In genomic region chr11:121365304-121365703, GRCh38 we compare ENCODE assay signal across 22 cellular contexts.
"Had no signal": no experiment of that assay in that cellular context is flagged by ENCODE, and none has a peak within 500 bp of the region (broad histone marks: within the 10 kb centered on the region; RNA-seq: fewer than 3 reads in every experiment).

No MANE protein-coding gene starts in this region.

- H3K27ac Mint-ChIP-seq: activated CD8-positive, alpha-beta T cell treated with anti-CD3 and anti-CD28 coated beads, Interleukin-2, amount 10 ng/mL, durations not matched to agents 7 days and 5 days; activated naive CD4-positive, alpha-beta T cell treated with anti-CD3 and anti-CD28 coated beads, Interleukin-2, amount 50 U/mL, for 24 hours; activated T-cell treated with anti-CD3 and anti-CD28 coated beads, Interleukin-2, amount 50 U/mL, for 24 hours; activated T-helper 1 cell treated with anti-CD3 and anti-CD28 coated beads, Interleukin-12 subunit alpha, Interleukin-12 subunit beta, Interleukin-2, Interleukin-4 antibody, amounts not matched to agents 30 ng/mL and 10 ng/mL and 1 ng/mL, durations not matched to agents 14 hours and 24 hours and 36 hours; T-helper 1 cell treated with Interleukin-12 subunit alpha and Interleukin-12 subunit beta and Interleukin-4 antibody, amounts not matched to agents 30 μg/mL and 1 μg/mL, for 36 hours had no signal

- H3K4me3 Mint-ChIP-seq: activated CD8-positive, alpha-beta T cell treated with anti-CD3 and anti-CD28 coated beads, Interleukin-2, amount 10 ng/mL, durations not matched to agents 7 days and 5 days; activated naive CD4-positive, alpha-beta T cell treated with anti-CD3 and anti-CD28 coated beads, Interleukin-2, amount 50 U/mL, for 24 hours; activated T-cell treated with anti-CD3 and anti-CD28 coated beads, Interleukin-2, amount 50 U/mL, for 24 hours; activated T-helper 1 cell treated with anti-CD3 and anti-CD28 coated beads, Interleukin-12 subunit alpha, Interleukin-12 subunit beta, Interleukin-2, Interleukin-4 antibody, amounts not matched to agents 30 ng/mL and 10 ng/mL and 1 ng/mL, durations not matched to agents 14 hours and 24 hours and 36 hours; T-helper 1 cell treated with Interleukin-12 subunit alpha and Interleukin-12 subunit beta and Interleukin-4 antibody, amounts not matched to agents 30 μg/mL and 1 μg/mL, for 36 hours had no signal

- H3K27ac ChIP-seq: breast epithelium had no signal

- H3K27me3 ChIP-seq: breast epithelium had no signal

- H3K36me3 ChIP-seq: breast epithelium had no signal

- H3K9me3 Mint-ChIP-seq: activated naive CD4-positive, alpha-beta T cell treated with anti-CD3 and anti-CD28 coated beads, Interleukin-2, amount 50 U/mL, for 24 hours; activated T-cell treated with anti-CD3 and anti-CD28 coated beads, Interleukin-2, amount 50 U/mL, for 24 hours; activated T-helper 1 cell treated with anti-CD3 and anti-CD28 coated beads, Interleukin-12 subunit alpha, Interleukin-12 subunit beta, Interleukin-2, Interleukin-4 antibody, amounts not matched to agents 30 ng/mL and 10 ng/mL and 1 ng/mL, durations not matched to agents 14 hours and 24 hours and 36 hours; T-helper 1 cell treated with Interleukin-12 subunit alpha and Interleukin-12 subunit beta and Interleukin-4 antibody, amounts not matched to agents 30 μg/mL and 1 μg/mL, for 36 hours had no signal

- H3K36me3 Mint-ChIP-seq: activated naive CD4-positive, alpha-beta T cell treated with anti-CD3 and anti-CD28 coated beads, Interleukin-2, amount 50 U/mL, for 24 hours had no signal

- H3K9me3 ChIP-seq: breast epithelium had no signal

- DNase-seq: activated CD4-positive, alpha-beta T cell treated with anti-CD3 and anti-CD28 coated beads for 4 hours; activated CD8-positive, alpha-beta T cell treated with anti-CD3 and anti-CD28 coated beads, Interleukin-2, amount 10 ng/mL, durations not matched to agents 7 days and 5 days; activated effector memory CD4-positive, alpha-beta T cell treated with Interleukin-2 at 50 U/mL for 16 hours; activated naive CD4-positive, alpha-beta T cell; activated T-cell treated with anti-CD3 and anti-CD28 coated beads, Interleukin-2, amount 50 U/mL, for 24 hours; aorta; KG1; NCI-H1092; NCI-H1417; NCI-H187; NCI-H2081; NCI-H2227 treated with DMSO at 0.1 percent for 48 hours; NCI-H510A; NCI-H526 treated with DMSO at 0.1 percent for 48 hours; NK-92 treated with Interleukin-12 subunit alpha and Interleukin-12 subunit beta, amount 100 ng/mL, for 24 hours; PC-3; SHP77 treated with DMSO at 0.1 percent for 48 hours had no signal

- H3K27me3 Mint-ChIP-seq: activated naive CD4-positive, alpha-beta T cell treated with anti-CD3 and anti-CD28 coated beads, Interleukin-2, amount 50 U/mL, for 24 hours; activated T-cell treated with anti-CD3 and anti-CD28 coated beads, Interleukin-2, amount 50 U/mL, for 24 hours had no signal

- ATAC-seq: activated CD4-positive, CD25-positive, alpha-beta regulatory T cell treated with anti-CD3 and anti-CD28 coated beads, Interleukin-2, amount 50 U/mL, for 24 hours; activated CD8-positive, alpha-beta T cell treated with anti-CD3 and anti-CD28 coated beads, Interleukin-2, amount 10 ng/mL, durations not matched to agents 7 days and 5 days; PC-3 had no signal

- H3K4me3 ChIP-seq: breast epithelium had no signal

- H3K4me1 ChIP-seq: breast epithelium had no signal
